ENCODE assay signal across 8 cellular contexts in the genomic region with DNA sequence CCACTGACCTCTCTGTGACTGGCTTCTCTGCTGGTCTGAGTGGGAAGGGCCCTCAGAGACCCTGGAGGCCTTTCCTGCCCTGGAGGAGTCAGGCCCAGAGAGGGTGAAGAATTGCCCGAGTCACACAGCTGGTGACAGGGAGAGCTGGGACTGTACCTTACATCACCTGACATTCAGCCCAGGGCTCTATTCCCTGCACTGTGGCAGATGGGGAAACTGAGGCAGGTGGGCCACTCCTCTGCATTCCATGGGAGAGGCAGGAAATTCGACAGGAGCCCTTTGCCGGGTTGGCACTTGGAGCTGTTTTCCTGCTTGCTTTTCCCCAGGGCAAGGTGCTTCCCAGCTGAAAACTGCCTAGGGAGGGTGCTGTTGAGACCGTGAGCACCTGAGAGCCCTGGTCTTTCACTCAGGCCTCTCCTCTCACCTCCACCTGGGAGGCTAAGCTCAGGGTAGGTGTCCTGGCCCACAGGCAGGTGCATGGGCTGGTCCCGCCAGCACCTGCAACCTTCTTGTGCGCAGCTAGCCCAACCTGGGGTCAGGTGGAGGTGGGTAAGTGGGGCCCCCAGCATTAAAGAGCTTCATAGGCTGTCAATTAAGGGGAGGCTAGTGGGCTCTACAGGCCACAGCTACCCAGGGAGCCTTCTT. TPM values are rescaled to one million over a fixed set of nuclear protein-coding genes. Genes with fewer than 3 reads are reported as not detected.
A peak's percentile ranks its signal among the peaks of the same experiment; 100 is the strongest.
DNase-seq lines count a peak whose midpoint lies in the region; ATAC-seq and TF ChIP-seq lines count a peak whose summit lies in the region.

No MANE protein-coding gene starts in this region.

- H3K9me3 ChIP-seq in RWPE2 (ENCODE audit: severe bottlenecking) (no peaks in the 10 kb centered on the region), right cardiac atrium (ENCODE audit: control insufficient read depth, low read length) (no peaks in the 10 kb centered on the region)

- no peak for ATAC-seq in activated CD8-positive, alpha-beta memory T cell treated with anti-CD3 and anti-CD28 coated beads, Interleukin-2, amount 10 ng/mL, durations not matched to agents 7 days and 5 days
- ATAC-seq in RWPE2 (ENCODE audit: low read depth) (no peak), right cardiac atrium (no peak), HG03571 (IDR thresholded peaks at IDR 0.05; ENCODE audit: unreplicated experiment) (no peak)

- peaks cover 94% of the 10 kb centered on the region for H3K4me1 Mint-ChIP-seq in activated CD8-positive, alpha-beta memory T cell treated with anti-CD3 and anti-CD28 coated beads, Interleukin-2, amount 10 ng/mL, durations not matched to agents 7 days and 5 days
- H3K4me1 Mint-ChIP-seq in Calu3 (ENCODE audit: low read depth, unreplicated experiment): peaks cover 28% of the 10 kb centered on the region

- H3K4me1 ChIP-seq in RWPE2 (ENCODE audit: insufficient read depth, poor library complexity, severe bottlenecking) (no peaks in the 10 kb centered on the region), right cardiac atrium (ENCODE audit: control insufficient read depth, insufficient read depth, low read length) (no peaks in the 10 kb centered on the region)

- H3K4me3 Mint-ChIP-seq in activated CD8-positive, alpha-beta memory T cell treated with anti-CD3 and anti-CD28 coated beads, Interleukin-2, amount 10 ng/mL, durations not matched to agents 7 days and 5 days: peak overlapping the region; percentile 82
- H3K4me3 Mint-ChIP-seq in Calu3 (ENCODE audit: low read depth, unreplicated experiment): no peak overlapping the region

- H3K4me3 ChIP-seq in RWPE2 (ENCODE audit: severe bottlenecking) (no peak overlapping the region), right cardiac atrium (ENCODE audit: low read length) (no peak overlapping the region)

- peaks cover 39% of the 10 kb centered on the region for H3K36me3 Mint-ChIP-seq in activated CD8-positive, alpha-beta memory T cell treated with anti-CD3 and anti-CD28 coated beads, Interleukin-2, amount 10 ng/mL, durations not matched to agents 7 days and 5 days
- H3K36me3 Mint-ChIP-seq in Calu3 (ENCODE audit: insufficient read depth, unreplicated experiment): peaks cover 6% of the 10 kb centered on the region

- H3K9me3 Mint-ChIP-seq in activated CD8-positive, alpha-beta memory T cell treated with anti-CD3 and anti-CD28 coated beads, Interleukin-2, amount 10 ng/mL, durations not matched to agents 7 days and 5 days (ENCODE audit: low read depth): no peaks in the 10 kb centered on the region
- H3K9me3 Mint-ChIP-seq in Calu3 (ENCODE audit: low read depth, unreplicated experiment): peaks cover 3% of the 10 kb centered on the region

- no peak overlapping the region for H3K27ac ChIP-seq in RWPE2 (ENCODE audit: poor library complexity, severe bottlenecking)
- no peak overlapping the region for H3K27ac ChIP-seq in right cardiac atrium (ENCODE audit: low read length)
- peak overlapping the region; percentile 42 for H3K27ac ChIP-seq in temporal lobe (ENCODE audit: low read depth, low read length)

- H3K36me3 ChIP-seq in RWPE2 (ENCODE audit: low read depth): no peaks in the 10 kb centered on the region

- TF ChIP-seq CTCF in RWPE2 (IDR thresholded peaks at IDR 0.05; ENCODE audit: poor library complexity, severe bottlenecking) (no peak), Calu3 (IDR thresholded peaks at IDR 0.05; ENCODE audit: unreplicated experiment) (no peak)

- CTCF ChIA-PET in activated CD8-positive, alpha-beta memory T cell treated with anti-CD3 and anti-CD28 coated beads, Interleukin-2, amount 10 ng/mL, durations not matched to agents 7 days and 5 days (lab: Charles Lee): interaction anchor here (0.7 to 3.6 kb wide), 16 partner anchors 9 to 472 kb away, joined by 3 to 27 read pairs (median 5); a partner anchor contains a TSS
- CTCF ChIA-PET in Calu3 (lab: Charles Lee): interaction anchor here (0.9 kb wide), 1 partner anchor 19 kb away, joined by 3 read pairs; no protein-coding TSS in a partner anchor

- intact Hi-C loops in right cardiac atrium (cut with DNase I): no loop called here
- intact Hi-C loops in Calu3 (cut with micrococcal nuclease; ENCODE audit: unreplicated experiment): no loop called here

- no peaks in the 10 kb centered on the region for H3K27me3 Mint-ChIP-seq in activated CD8-positive, alpha-beta memory T cell treated with anti-CD3 and anti-CD28 coated beads, Interleukin-2, amount 10 ng/mL, durations not matched to agents 7 days and 5 days
- no peaks in the 10 kb centered on the region for H3K27me3 Mint-ChIP-seq in Calu3 (ENCODE audit: unreplicated experiment)

- DNase-seq in activated CD8-positive, alpha-beta memory T cell treated with anti-CD3 and anti-CD28 coated beads, Interleukin-2, amount 10 ng/mL, durations not matched to agents 7 days and 5 days: no peak
- no peak for DNase-seq in activated CD8-positive, alpha-beta memory T cell treated with anti-CD3 and anti-CD28 coated beads for 24 hours
- DNase-seq in RWPE2 (ENCODE audit: low spot score): peak; percentile 32
- peak in 2 of 3 donors; percentile 3 to 4 for DNase-seq in right cardiac atrium
- DNase-seq in Calu3: no peak
- no peak for DNase-seq in NCI-H1436 (lab: John Stamatoyannopoulos, UW)

- H3K27ac Mint-ChIP-seq in activated CD8-positive, alpha-beta memory T cell treated with anti-CD3 and anti-CD28 coated beads, Interleukin-2, amount 10 ng/mL, durations not matched to agents 7 days and 5 days: peak overlapping the region; percentile 98
- no peak overlapping the region for H3K27ac Mint-ChIP-seq in Calu3 (ENCODE audit: unreplicated experiment)

- WGBS in right cardiac atrium: 78% methylated on average over 6 of the region's 6 CpGs

- H3K27me3 ChIP-seq in RWPE2 (ENCODE audit: insufficient read depth, poor library complexity, severe bottlenecking) (no peaks in the 10 kb centered on the region), right cardiac atrium (ENCODE audit: control insufficient read depth, insufficient read depth) (no peaks in the 10 kb centered on the region)

- no TSS peak for BruUV-seq in Calu3 (replicated peaks; lab: Mats Ljungman, UMichigan)

RNA-seq across cellular contexts. Expression of a gene that starts 8.5 kb away (rescaled TPM):
- total RNA-seq in activated CD8-positive, alpha-beta memory T cell treated with anti-CD3 and anti-CD28 coated beads, Interleukin-2, amount 10 ng/mL, durations not matched to agents 7 days and 5 days: 100 to 1,000 TPM; 131 to 232 TPM
- total RNA-seq in right cardiac atrium (10 to 100 TPM; 11.4 to 21.2 (median 18.2) TPM), temporal lobe (17.0 TPM), Calu3 (2022) (67.7 and 71.4 TPM in 2 replicates)
- 4.8 TPM for polyA plus RNA-seq in right cardiac atrium

Comparison
In these comparisons a context has a peak if more than half of its experiments do, and no peak if none do; other contexts are left out.
1. DNase-seq: peak in RWPE2 (single experiment) and right cardiac atrium (2 of 3); none in activated CD8-positive, alpha-beta memory T cell treated with anti-CD3 and anti-CD28 coated beads, Interleukin-2, amount 10 ng/mL, durations not matched to agents 7 days and 5 days (single experiment), activated CD8-positive, alpha-beta memory T cell treated with anti-CD3 and anti-CD28 coated beads for 24 hours (single experiment), Calu3 (single experiment) and NCI-H1436 (single experiment).